24 cellular contexts compared by ENCODE assay signal in the genomic region with DNA sequence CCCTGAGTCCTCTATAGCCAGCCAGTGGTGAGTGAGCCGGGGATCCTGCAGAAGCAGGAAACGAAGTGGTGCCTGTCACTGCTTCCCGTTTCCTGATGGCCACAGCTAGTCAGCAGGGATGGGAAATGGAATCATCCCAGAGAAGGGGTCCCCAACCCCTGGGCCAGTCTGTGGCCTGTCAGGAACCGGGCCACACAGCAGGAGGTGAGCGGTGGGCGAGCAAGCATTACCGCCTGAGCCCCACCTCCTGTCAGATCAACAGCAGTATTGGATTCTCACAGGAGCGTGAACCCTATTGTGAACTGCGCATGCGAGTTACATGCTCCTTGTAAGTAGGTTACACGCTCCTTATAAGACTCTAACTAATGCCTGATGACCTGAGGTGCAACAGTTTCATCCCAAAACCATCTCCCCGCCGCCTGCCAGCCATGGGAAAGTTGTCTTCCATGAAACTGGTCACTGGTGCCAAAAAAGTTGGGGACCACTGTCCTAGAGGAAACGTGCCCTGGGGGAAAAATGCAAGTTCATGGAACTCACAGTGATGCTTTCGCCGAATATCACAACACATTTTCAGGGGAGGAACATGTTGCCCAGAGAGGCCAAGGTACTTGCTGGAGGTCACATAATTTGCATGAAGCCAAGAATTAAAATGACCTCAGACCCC.
DNase-seq lines count a peak whose midpoint lies in the region; ATAC-seq and TF ChIP-seq lines count a peak whose summit lies in the region.
"Had no signal": no experiment of that assay in that cellular context is flagged by ENCODE, and none has a peak within 500 bp of the region (broad histone marks: within the 10 kb centered on the region; RNA-seq: fewer than 3 reads in every experiment).

No MANE protein-coding gene starts in this region.

- H3K4me1 Mint-ChIP-seq in WTC11 = peaks cover 16% of the 10 kb centered on the region
- H3K4me1 Mint-ChIP-seq: nephron had no signal

- H3K9me3 Mint-ChIP-seq in WTC11 = no peaks in the 10 kb centered on the region
- H3K9me3 Mint-ChIP-seq: activated CD4-positive, alpha-beta memory T cell treated with anti-CD3 and anti-CD28 coated beads, Interleukin-2, amount 10 ng/mL, durations not matched to agents 7 days and 5 days; activated naive CD4-positive, alpha-beta T cell treated with anti-CD3 and anti-CD28 coated beads, Interleukin-2, amount 50 U/mL, for 72 hours; activated T-cell treated with anti-CD3 and anti-CD28 coated beads, Interleukin-2, amount 50 U/mL, for 4 hours; HFFc6; IgD-negative memory B cell; nephron had no signal

- TF ChIP-seq CTCF in WTC11 (IDR thresholded peaks at IDR 0.05) (no peak), OCI-LY7 (conservative IDR thresholded peaks at IDR 0.05; ENCODE audit: low read length) (no peak)

- no peaks in the 10 kb centered on the region for H3K79me2 ChIP-seq in OCI-LY7 (ENCODE audit: insufficient read depth, low read depth, low read length)

- H3K4me2 ChIP-seq in OCI-LY7 (ENCODE audit: low read length) = no peak overlapping the region

- no peak overlapping the region for H3K27ac ChIP-seq in OCI-LY7 (ENCODE audit: low read depth, low read length, poor library complexity, severe bottlenecking)

- no peaks in the 10 kb centered on the region; the same call in 1 of the 2 replicates for H3K27me3 Mint-ChIP-seq in WTC11 (ENCODE audit: low read depth)
- H3K27me3 Mint-ChIP-seq: stimulated activated naive CD8-positive, alpha-beta T cell treated with anti-CD3 and anti-CD28 coated beads, Interleukin-15, amount 100 ng/mL, for 72 hours had no signal

- no TSS peak for BruUV-seq in OCI-LY7 (replicated peaks; lab: Mats Ljungman, UMichigan)

- H4K20me1 ChIP-seq in OCI-LY7 (ENCODE audit: insufficient read depth, low read length) = no peaks in the 10 kb centered on the region

- intact Hi-C loops in OCI-LY7 (cut with micrococcal nuclease; ENCODE audit: unreplicated experiment) = no loop called here

- no peak overlapping the region for H2AFZ ChIP-seq in OCI-LY7 (ENCODE audit: low read length)

- H3K36me3 Mint-ChIP-seq in WTC11 = no peaks in the 10 kb centered on the region
- H3K36me3 Mint-ChIP-seq: activated naive CD4-positive, alpha-beta T cell treated with anti-CD3 and anti-CD28 coated beads, Interleukin-2, amount 50 U/mL, for 72 hours had no signal

- no peaks in the 10 kb centered on the region for H3K4me1 ChIP-seq in OCI-LY7 (ENCODE audit: insufficient read depth, low read length, poor library complexity, severe bottlenecking)

- no peak overlapping the region for H3K4me3 ChIP-seq in OCI-LY7 (ENCODE audit: low read depth, low read length, poor library complexity, severe bottlenecking)

- ATAC-seq in WTC11 = no peak
- ATAC-seq: activated naive CD4-positive, alpha-beta T cell treated with anti-CD3 and anti-CD28 coated beads, Interleukin-2, amount 50 U/mL, for 72 hours; activated T-cell treated with anti-CD3 and anti-CD28 coated beads, Interleukin-2, amount 50 U/mL, for 4 hours; stimulated activated naive CD8-positive, alpha-beta T cell treated with anti-CD3 and anti-CD28 coated beads, Interleukin-15, amount 100 ng/mL, for 72 hours had no signal

- no peaks in the 10 kb centered on the region for H3K9me2 ChIP-seq in OCI-LY7 (ENCODE audit: insufficient read depth, low read length)

- H3K9me3 ChIP-seq in OCI-LY7 (ENCODE audit: low read length) = no peaks in the 10 kb centered on the region
- H3K9me3 ChIP-seq: BE2C had no signal

- POLR2A ChIA-PET in WTC11 (lab: Charles Lee) (no interaction called here), OCI-LY7 (lab: Charles Lee) (interaction anchor here (0.6 kb wide), 1 partner anchor 8 kb away, joined by 3 read pairs; no protein-coding TSS in a partner anchor)

- DNase-seq in activated CD8-positive, alpha-beta memory T cell treated with anti-CD3 and anti-CD28 coated beads for 24 hours = peak; percentile 57
- DNase-seq in activated CD8-positive, alpha-beta memory T cell treated with anti-CD3 and anti-CD28 coated beads, Interleukin-2, amount 50 U/mL, for 4 hours = no peak
- DNase-seq in WTC11 (ENCODE audit: low spot score) (no peak), lung microvascular endothelial cell (ENCODE audit: low read depth in 2 of 2) (peak; percentile 40 to 61), ureter (ENCODE audit: low spot score) (peak; percentile 35), OCI-LY7 (ENCODE audit: low spot score) (no peak), OCI-M2 (lab: John Stamatoyannopoulos, UW; ENCODE audit: unreplicated experiment) (no peak), NCI-H345 treated with DMSO at 0.1 percent for 48 hours (lab: John Stamatoyannopoulos, UW; ENCODE audit: unreplicated experiment) (no peak)
- DNase-seq: activated CD4-positive, alpha-beta memory T cell treated with anti-CD3 and anti-CD28 coated beads, Interleukin-2, amount 10 ng/mL, durations not matched to agents 7 days and 5 days; activated T-cell treated with anti-CD3 and anti-CD28 coated beads, Interleukin-2, amount 50 U/mL, for 4 hours; BE2C; HFFc6; NCI-H1436 treated with DMSO at 0.1 percent for 48 hours; NCI-H2171 treated with DMSO at 0.1 percent for 48 hours; NCI-H748 treated with DMSO at 0.1 percent for 48 hours; PC-3; posterior cingulate gyrus; SHP77; stimulated activated CD4-positive, alpha-beta T cell treated with anti-CD3 and anti-CD28 coated beads, Interleukin-4, amount 100 ng/mL, for 24 hours; stimulated activated naive CD8-positive, alpha-beta T cell treated with anti-CD3 and anti-CD28 coated beads, Interleukin-15, amount 100 ng/mL, for 72 hours; trophoblast cell had no signal

- CTCF ChIA-PET in WTC11 (lab: Charles Lee) (no interaction called here), OCI-LY7 (lab: Charles Lee; ENCODE audit: unreplicated experiment) (no interaction called here)

- no peak overlapping the region for H3K4me3 Mint-ChIP-seq in WTC11
- H3K4me3 Mint-ChIP-seq: activated CD4-positive, alpha-beta memory T cell treated with anti-CD3 and anti-CD28 coated beads, Interleukin-2, amount 10 ng/mL, durations not matched to agents 7 days and 5 days; activated T-cell treated with anti-CD3 and anti-CD28 coated beads, Interleukin-2, amount 50 U/mL, for 4 hours; HFFc6; IgD-negative memory B cell; nephron had no signal

- H3K27ac Mint-ChIP-seq in WTC11 = peak overlapping the region; percentile 20; the same call in 1 of the 2 replicates
- H3K27ac Mint-ChIP-seq: activated CD4-positive, alpha-beta memory T cell treated with anti-CD3 and anti-CD28 coated beads, Interleukin-2, amount 10 ng/mL, durations not matched to agents 7 days and 5 days; activated naive CD4-positive, alpha-beta T cell treated with anti-CD3 and anti-CD28 coated beads, Interleukin-2, amount 50 U/mL, for 72 hours; HFFc6; nephron had no signal

- H3K36me3 ChIP-seq in OCI-LY7 (ENCODE audit: insufficient read depth, low read length) = no peaks in the 10 kb centered on the region
- H3K36me3 ChIP-seq: BE2C had no signal

TF ChIP-seq in WTC11, 78 proteins besides CTCF, POLR2A, EP300 and RAD21 (continues in another document):
- TF ChIP-seq, protein P1, sequence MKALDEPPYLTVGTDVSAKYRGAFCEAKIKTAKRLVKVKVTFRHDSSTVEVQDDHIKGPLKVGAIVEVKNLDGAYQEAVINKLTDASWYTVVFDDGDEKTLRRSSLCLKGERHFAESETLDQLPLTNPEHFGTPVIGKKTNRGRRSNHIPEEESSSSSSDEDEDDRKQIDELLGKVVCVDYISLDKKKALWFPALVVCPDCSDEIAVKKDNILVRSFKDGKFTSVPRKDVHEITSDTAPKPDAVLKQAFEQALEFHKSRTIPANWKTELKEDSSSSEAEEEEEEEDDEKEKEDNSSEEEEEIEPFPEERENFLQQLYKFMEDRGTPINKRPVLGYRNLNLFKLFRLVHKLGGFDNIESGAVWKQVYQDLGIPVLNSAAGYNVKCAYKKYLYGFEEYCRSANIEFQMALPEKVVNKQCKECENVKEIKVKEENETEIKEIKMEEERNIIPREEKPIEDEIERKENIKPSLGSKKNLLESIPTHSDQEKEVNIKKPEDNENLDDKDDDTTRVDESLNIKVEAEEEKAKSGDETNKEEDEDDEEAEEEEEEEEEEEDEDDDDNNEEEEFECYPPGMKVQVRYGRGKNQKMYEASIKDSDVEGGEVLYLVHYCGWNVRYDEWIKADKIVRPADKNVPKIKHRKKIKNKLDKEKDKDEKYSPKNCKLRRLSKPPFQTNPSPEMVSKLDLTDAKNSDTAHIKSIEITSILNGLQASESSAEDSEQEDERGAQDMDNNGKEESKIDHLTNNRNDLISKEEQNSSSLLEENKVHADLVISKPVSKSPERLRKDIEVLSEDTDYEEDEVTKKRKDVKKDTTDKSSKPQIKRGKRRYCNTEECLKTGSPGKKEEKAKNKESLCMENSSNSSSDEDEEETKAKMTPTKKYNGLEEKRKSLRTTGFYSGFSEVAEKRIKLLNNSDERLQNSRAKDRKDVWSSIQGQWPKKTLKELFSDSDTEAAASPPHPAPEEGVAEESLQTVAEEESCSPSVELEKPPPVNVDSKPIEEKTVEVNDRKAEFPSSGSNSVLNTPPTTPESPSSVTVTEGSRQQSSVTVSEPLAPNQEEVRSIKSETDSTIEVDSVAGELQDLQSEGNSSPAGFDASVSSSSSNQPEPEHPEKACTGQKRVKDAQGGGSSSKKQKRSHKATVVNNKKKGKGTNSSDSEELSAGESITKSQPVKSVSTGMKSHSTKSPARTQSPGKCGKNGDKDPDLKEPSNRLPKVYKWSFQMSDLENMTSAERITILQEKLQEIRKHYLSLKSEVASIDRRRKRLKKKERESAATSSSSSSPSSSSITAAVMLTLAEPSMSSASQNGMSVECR (CRISPR knock-in tag; IDR thresholded peaks at IDR 0.05; ENCODE audit: borderline replicate concordance) = no peak

Comparison
In these comparisons a context has a peak if more than half of its experiments do, and no peak if none do; other contexts are left out.
1. DNase-seq: peak in activated CD8-positive, alpha-beta memory T cell treated with anti-CD3 and anti-CD28 coated beads for 24 hours (single experiment), lung microvascular endothelial cell (2 of 2) and ureter (single experiment); none in activated CD8-positive, alpha-beta memory T cell treated with anti-CD3 and anti-CD28 coated beads, Interleukin-2, amount 50 U/mL, for 4 hours (single experiment), WTC11 (single experiment), OCI-LY7 (single experiment), OCI-M2 (single experiment) and NCI-H345 treated with DMSO at 0.1 percent for 48 hours (single experiment).